ENCODE assay signal across 8 cellular contexts in the genomic region with DNA sequence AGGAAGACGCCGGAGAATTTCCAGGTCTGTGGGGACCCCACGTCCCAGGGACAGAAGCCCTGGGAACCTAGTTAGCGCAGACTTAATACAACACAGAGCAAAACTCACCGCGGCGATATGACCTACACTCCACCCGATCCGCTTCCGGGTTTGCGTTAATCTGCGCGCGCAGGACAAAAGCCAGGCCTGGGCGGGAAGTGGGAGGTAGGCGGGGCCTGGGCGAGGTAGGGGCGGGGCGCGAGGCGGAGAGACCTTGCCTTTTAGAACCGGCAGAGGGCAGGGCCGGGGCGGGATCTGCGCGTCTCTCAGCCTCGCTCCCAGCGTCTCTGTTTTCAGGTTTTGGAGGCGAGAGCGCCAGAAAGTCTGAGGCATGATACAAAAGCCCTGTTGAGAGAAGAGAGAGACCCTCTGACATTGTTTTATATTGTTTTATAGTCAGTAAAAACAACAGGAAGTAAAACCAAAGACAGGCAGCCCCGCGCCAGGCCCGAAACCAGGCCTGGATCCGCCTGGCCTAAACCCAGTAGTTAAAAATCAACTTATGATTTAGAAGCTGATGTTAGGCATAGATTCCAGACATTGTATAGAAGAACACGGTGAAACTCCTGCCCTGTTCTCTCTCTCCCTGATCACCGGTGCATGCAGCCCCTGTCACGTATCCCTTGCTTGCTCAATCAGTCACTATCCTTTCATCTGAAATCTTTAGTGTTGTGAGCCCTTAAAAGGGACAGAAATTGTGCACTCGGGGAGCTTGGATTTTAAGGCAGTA. TPM values are rescaled to one million over a fixed set of nuclear protein-coding genes. Genes with fewer than 3 reads are reported as not detected.
DNase-seq lines count a peak whose midpoint lies in the region; ATAC-seq and TF ChIP-seq lines count a peak whose summit lies in the region.

A gene (minus strand): TSS at position 152 of the 769 bp plus-strand sequence. CDS start 19,150 bp downstream, outside the sequence.

- TF ChIP-seq CTCF in KMS-11 (conservative IDR thresholded peaks at IDR 0.05; ENCODE audit: low read depth, low read length) (peak; percentile 59), Panc1 (IDR thresholded peaks at IDR 0.05) (peak; percentile 67)

- intact Hi-C loops in Panc1 (cut with micrococcal nuclease; ENCODE audit: unreplicated experiment), result no loop called here

- no peaks in the 10 kb centered on the region for H3K27me3 ChIP-seq in KMS-11 (ENCODE audit: insufficient read depth, low read depth)
- H3K27me3 ChIP-seq in Panc1 (ENCODE audit: control insufficient read depth, insufficient read depth, low read length), result no peaks in the 10 kb centered on the region
- no peaks in the 10 kb centered on the region for H3K27me3 ChIP-seq in muscle layer of duodenum (ENCODE audit: low read depth, low read length)

- peak within 1 kb of the TSS; percentile 51; the same call in 1 of the 2 replicates for H3K4me2 ChIP-seq in KMS-11

- H2AFZ ChIP-seq in KMS-11 (ENCODE audit: low read depth), result peak within 1 kb of the TSS; percentile 78

- CTCF ChIA-PET in Panc1 (lab: Charles Lee), result interaction anchor here (0.6 kb wide), 1 partner anchor 1078 kb away, joined by 3 read pairs; no protein-coding TSS in a partner anchor

- H3K9ac ChIP-seq in KMS-11, result peak within 1 kb of the TSS; percentile 67; the same call in 1 of the 2 replicates

- H3K4me1 ChIP-seq in KMS-11 (ENCODE audit: low read depth, poor library complexity, severe bottlenecking) (no peaks in the 10 kb centered on the region), Panc1 (ENCODE audit: control insufficient read depth, insufficient read depth, low read length) (no peaks in the 10 kb centered on the region; the same call in none of the 2 replicates), muscle layer of duodenum (ENCODE audit: control insufficient read depth in 1 of 2, insufficient read depth in 2 of 2, low read length in 2 of 2) (peaks cover 0 to 7% of the 10 kb centered on the region in 2 donors)

- ATAC-seq in GM21717 (IDR thresholded peaks at IDR 0.05; ENCODE audit: unreplicated experiment) (peak; percentile 92), Panc1 (peak; percentile 98), esophagus mucosa (peak; percentile 100)

- in situ Hi-C loops in Panc1 (cut with HindIII; ENCODE audit: low pct_unique_long_range_greater_than_20kb, low sequenced_read_pairs), result no loop called here

- H3K79me2 ChIP-seq in KMS-11 (ENCODE audit: insufficient read depth, low read depth), result no peaks in the 10 kb centered on the region

- H3K4me3 ChIP-seq in KMS-11 (IDR thresholded peaks at IDR 0.05; ENCODE audit: insufficient read depth, low read depth, low read length) (no peak within 1 kb of the TSS), Panc1 (ENCODE audit: low read depth in 2 of 2, low read length in 2 of 2) (peak within 1 kb of the TSS; percentile 87 to 93), muscle layer of duodenum (ENCODE audit: low read depth in 1 of 2, low read length in 2 of 2) (peak within 1 kb of the TSS; percentile 90 to 95)

- DNase-seq in DMS53 treated with DMSO at 0.1 percent for 48 hours (lab: John Stamatoyannopoulos, UW; ENCODE audit: unreplicated experiment) (peak; percentile 84), Panc1 (ENCODE audit: low read depth, low spot score) (no peak)
- DNase-seq in activated T-cell treated with anti-CD3 and anti-CD28 coated beads, Interleukin-2, amount 50 U/mL, for 48 hours, result peak; percentile 100
- DNase-seq in stimulated activated CD8-positive, alpha-beta memory T cell treated with anti-CD3 and anti-CD28 coated beads, Interleukin-7, amount 100 ng/mL, for 4 hours (ENCODE audit: low read depth in 2 of 2), result peak; percentile 96 to 98

- no peaks in the 10 kb centered on the region for H3K9me3 ChIP-seq in Panc1 (ENCODE audit: control insufficient read depth, insufficient read depth, low read depth, low read length)
- no peaks in the 10 kb centered on the region for H3K9me3 ChIP-seq in muscle layer of duodenum (ENCODE audit: control insufficient read depth in 1 of 2, low read length in 2 of 2)

- no TSS peak for BruUV-seq in Panc1 (replicated peaks; lab: Mats Ljungman, UMichigan)

- no peaks in the 10 kb centered on the region for H4K20me1 ChIP-seq in KMS-11 (ENCODE audit: insufficient read depth)

- no peaks in the 10 kb centered on the region for H3K36me3 ChIP-seq in KMS-11 (ENCODE audit: insufficient read depth)
- no peaks in the 10 kb centered on the region for H3K36me3 ChIP-seq in Panc1 (ENCODE audit: control insufficient read depth, insufficient read depth, low read length)
- H3K36me3 ChIP-seq in muscle layer of duodenum (ENCODE audit: control insufficient read depth in 1 of 2, insufficient read depth in 2 of 2, low read length in 2 of 2), result no peaks in the 10 kb centered on the region

- H3K27ac ChIP-seq in KMS-11, result peak within 1 kb of the TSS; percentile 54
- H3K27ac ChIP-seq in Panc1 (ENCODE audit: low read length), result peak within 1 kb of the TSS; percentile 85
- H3K27ac ChIP-seq in muscle layer of duodenum (ENCODE audit: low read length), result peak within 1 kb of the TSS; percentile 93

- POLR2A ChIA-PET in Panc1 (lab: Charles Lee), result no interaction called here

RNA-seq across cellular contexts. Expression of the gene that starts here (rescaled TPM):
- total RNA-seq in Panc1 (2021; ENCODE audit: unreplicated experiment) (16.6 TPM), esophagus mucosa (6.9 TPM)
- 2.6 TPM for polyA plus RNA-seq in Panc1 (2012; ENCODE audit: insufficient read length)
